Comparison of ENCODE assay signal across 8 cellular contexts in the genomic region with DNA sequence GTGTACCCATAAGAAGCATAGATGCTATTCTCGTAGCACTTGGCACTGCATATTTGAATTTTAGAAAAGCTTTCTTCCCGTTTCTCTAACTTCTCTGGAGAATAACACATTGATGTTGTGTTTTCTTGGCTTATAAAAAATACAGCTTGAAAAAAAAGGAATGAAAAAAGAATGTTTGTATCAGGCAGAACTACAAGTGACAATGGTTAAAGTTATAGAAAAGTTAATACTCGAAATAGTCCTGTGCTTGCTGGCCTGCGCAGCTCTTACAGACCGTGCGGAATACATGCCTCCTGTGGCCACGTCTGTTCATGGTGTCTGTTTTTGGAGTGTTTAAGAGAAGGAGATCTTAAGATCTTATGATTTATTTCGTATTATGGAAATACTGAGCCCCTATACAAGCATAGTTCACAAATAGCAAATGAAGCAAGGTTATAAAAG. TPM values are rescaled to one million over a fixed set of nuclear protein-coding genes. Genes with fewer than 3 reads are reported as not detected.
DNase-seq lines count a peak whose midpoint lies in the region; ATAC-seq, FAIRE-seq and TF ChIP-seq lines count a peak whose summit lies in the region.

No MANE protein-coding gene starts in this region.

- ATAC-seq in GM19023 (IDR thresholded peaks at IDR 0.05; ENCODE audit: unreplicated experiment): peak; percentile 28

- intact Hi-C loops in A673 (cut with micrococcal nuclease; ENCODE audit: unreplicated experiment): no loop called here

- H3K9ac ChIP-seq in muscle layer of colon (ENCODE audit: low read length): peak overlapping the region; percentile 88

- H3K4me3 ChIP-seq in A673 (ENCODE audit: low read depth, low read length, poor library complexity, severe bottlenecking) (peak overlapping the region; percentile 67), muscle layer of colon (ENCODE audit: low read depth in 1 of 2, low read length in 2 of 2) (peak overlapping the region; percentile 63 to 96)

- no peaks in the 10 kb centered on the region for H3K9me3 ChIP-seq in A673 (ENCODE audit: low read depth, low read length, poor library complexity, severe bottlenecking)
- no peaks in the 10 kb centered on the region for H3K9me3 ChIP-seq in muscle layer of colon (ENCODE audit: low read length)

- POLR2A ChIA-PET in A673 (lab: Charles Lee; ENCODE audit: low non-redundant PET): interaction anchor here (0.6 to 0.7 kb wide), 2 partner anchors 40 to 399 kb away, joined by 4 read pairs; no protein-coding TSS in a partner anchor

- TF ChIP-seq CTCF in A673 (conservative IDR thresholded peaks at IDR 0.05; ENCODE audit: low read depth, low read length): no peak

- peak; percentile 20 for DNase-seq in A673 (ENCODE audit: low spot score)
- peak; percentile 41 for DNase-seq in NCI-H2227 (lab: John Stamatoyannopoulos, UW; ENCODE audit: unreplicated experiment)
- DNase-seq in NOMO-1 treated with dmso at 0.1 percent for 144 hours (lab: John Stamatoyannopoulos, UW; ENCODE audit: unreplicated experiment): no peak
- DNase-seq in H54 (ENCODE audit: insufficient read length, low spot score): no peak
- DNase-seq in cortex of kidney (lab: John Stamatoyannopoulos, UW): no peak

- H3K4me1 ChIP-seq in A673 (ENCODE audit: insufficient read depth, low read length, poor library complexity, severe bottlenecking): peaks cover 10% of the 10 kb centered on the region
- H3K4me1 ChIP-seq in muscle layer of colon (ENCODE audit: insufficient read depth, low read length): peaks cover 12% of the 10 kb centered on the region

- no peak for TF ChIP-seq POLR2A in H54 (IDR thresholded peaks at IDR 0.05; ENCODE audit: low read depth, low read length)

- peak overlapping the region; percentile 66 for H3K27ac ChIP-seq in A673 (ENCODE audit: low read depth, low read length, poor library complexity, severe bottlenecking)
- peak overlapping the region; percentile 81 for H3K27ac ChIP-seq in cingulate gyrus (ENCODE audit: low read depth, low read length)
- peak overlapping the region; percentile 85 for H3K27ac ChIP-seq in muscle layer of colon (ENCODE audit: low read depth, low read length)

- H3K27me3 ChIP-seq in A673 (replicated peaks; ENCODE audit: insufficient read depth, low read depth, low read length, poor library complexity) (no peaks in the 10 kb centered on the region), muscle layer of colon (ENCODE audit: control insufficient read depth in 1 of 2, insufficient read depth in 2 of 2, low read length in 2 of 2) (no peaks in the 10 kb centered on the region)

- H3K36me3 ChIP-seq in A673 (ENCODE audit: insufficient read depth, low read length, poor library complexity, severe bottlenecking) (no peaks in the 10 kb centered on the region), muscle layer of colon (ENCODE audit: insufficient read depth, low read length) (no peaks in the 10 kb centered on the region)

- BruUV-seq in A673 (replicated peaks; lab: Mats Ljungman, UMichigan): no TSS peak

- no peak for FAIRE-seq in H54 (lab: Jason Lieb, UNC)

- CTCF ChIA-PET in A673 (lab: Charles Lee): no interaction called here

RNA-seq across cellular contexts. Expression of a gene that starts 0.8 kb away (rescaled TPM):
- total RNA-seq in A673 (2021): 5.2 and 6.4 TPM in 2 replicates

RNA-seq across cellular contexts. Expression of a gene that starts 41.1 kb away (rescaled TPM):
- 153 and 177 TPM in 2 replicates for total RNA-seq in A673 (2021)

RNA-seq across cellular contexts. Expression of a gene that starts 44.9 kb away (rescaled TPM):
- total RNA-seq in A673 (2021): 55.3 and 62.0 TPM in 2 replicates

Comparison
In these comparisons a context has a peak if more than half of its experiments do, and no peak if none do; other contexts are left out.
1. DNase-seq: peak in A673 (single experiment) and NCI-H2227 (single experiment); none in NOMO-1 treated with dmso at 0.1 percent for 144 hours (single experiment), H54 (single experiment) and cortex of kidney (single experiment).
2. Peak in every context shown above with its lines, with median percentiles within 50 percentile points of each other: H3K27ac ChIP-seq.